Comparison of ENCODE assay signal across 36 cellular contexts in the genomic region with DNA sequence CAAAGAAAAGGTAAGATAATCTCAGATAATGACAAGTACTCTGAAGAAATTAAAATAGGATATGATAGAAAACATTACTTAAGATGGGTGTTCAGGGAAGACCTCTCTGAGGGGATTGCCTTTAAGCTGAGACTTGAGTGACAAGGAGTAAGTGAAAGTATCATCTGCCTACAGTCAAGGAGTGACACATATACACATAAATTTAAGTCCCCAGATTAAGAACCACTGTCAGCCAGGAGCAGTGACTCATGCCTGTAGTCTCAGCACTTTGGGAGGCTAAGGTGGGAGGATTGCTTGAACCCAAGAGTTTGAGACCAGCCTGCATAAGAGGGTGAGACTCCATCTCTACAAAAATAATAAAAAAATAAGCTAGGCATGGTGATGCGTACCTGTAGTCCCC. TPM values are rescaled to one million over a fixed set of nuclear protein-coding genes. Genes with fewer than 3 reads are reported as not detected.
DNase-seq lines count a peak whose midpoint lies in the region; ATAC-seq, FAIRE-seq and TF ChIP-seq lines count a peak whose summit lies in the region.
"Had no signal": no experiment of that assay in that cellular context is flagged by ENCODE, and none has a peak within 500 bp of the region (broad histone marks: within the 10 kb centered on the region; RNA-seq: fewer than 3 reads in every experiment).

No MANE protein-coding gene starts in this region.

- no TSS peak for BruUV-seq in K562 (replicated peaks; lab: Mats Ljungman, UMichigan)

- peaks cover 0 to 2% of the 10 kb centered on the region in 2 experiments; a peak in 1 of 5 replicates for H3K4me1 ChIP-seq in K562 (replicated peaks in 1 of 2; ENCODE audit: control insufficient read depth in 2 of 2, insufficient read depth in 2 of 2, low read length in 2 of 2)
- no peaks in the 10 kb centered on the region for H3K4me1 ChIP-seq in mesendoderm (ENCODE audit: control insufficient read depth, low read depth, low read length)
- H3K4me1 ChIP-seq: adrenal gland, body of pancreas, esophagus squamous epithelium, foreskin keratinocyte had no signal

- TF ChIP-seq EP300 in K562 (IDR thresholded peaks at IDR 0.05; ENCODE audit: low read length), result no peak

- H3K4me1 Mint-ChIP-seq in activated T-cell treated with anti-CD3 and anti-CD28 coated beads, Interleukin-2, amount 50 U/mL, for 24 hours (ENCODE audit: low read depth), result peaks cover 14% of the 10 kb centered on the region
- H3K4me1 Mint-ChIP-seq: central memory CD8-positive, alpha-beta T cell; mesothelial cell of epicardium had no signal

- no peaks in the 10 kb centered on the region for H3K9me3 Mint-ChIP-seq in activated T-cell treated with anti-CD3 and anti-CD28 coated beads, Interleukin-2, amount 50 U/mL, for 24 hours
- H3K9me3 Mint-ChIP-seq: central memory CD8-positive, alpha-beta T cell; dendritic cell treated with granulocyte-macrophage colony-stimulating factor and Interleukin-4, amounts not matched to agents 40 ng/mL and 50 ng/mL, for 4 days; mesothelial cell of epicardium had no signal

- no peaks in the 10 kb centered on the region for H3K9me3 ChIP-seq in K562 (replicated peaks; ENCODE audit: control insufficient read depth, insufficient read depth, low read depth, low read length)
- H3K9me3 ChIP-seq: adrenal gland, body of pancreas, esophagus squamous epithelium, heart left ventricle had no signal

- H3K56ac ChIP-seq in mesendoderm (ENCODE audit: low read length), result no peak overlapping the region

- no peak overlapping the region for H3K9ac ChIP-seq in K562 (ENCODE audit: insufficient read depth in 1 of 2, low read depth in 2 of 2, low read length in 2 of 2)
- H3K9ac ChIP-seq in mesendoderm (ENCODE audit: low read length), result no peak overlapping the region
- H3K9ac ChIP-seq: BLaER1 had no signal

- no peak overlapping the region for H2BK5ac ChIP-seq in mesendoderm (ENCODE audit: low read length)

- no peak overlapping the region for H3K23ac ChIP-seq in mesendoderm (ENCODE audit: low read length)

- TF ChIP-seq RAD21 in K562 (CRISPR knock-in tag; conservative IDR thresholded peaks at IDR 0.05 in 1 of 2, IDR thresholded peaks at IDR 0.05 in 1 of 2), result no peak

- no peak overlapping the region for H2AFZ ChIP-seq in K562 (ENCODE audit: low read depth, low read length)

- no peak overlapping the region for H2AK5ac ChIP-seq in mesendoderm (ENCODE audit: low read length)

- no peak for TF ChIP-seq POLR2A in K562 (conservative IDR thresholded peaks at IDR 0.05)

- no peaks in the 10 kb centered on the region for H3K79me1 ChIP-seq in mesendoderm (ENCODE audit: low read length)

- no peaks in the 10 kb centered on the region for H3K36me3 Mint-ChIP-seq in activated T-cell treated with anti-CD3 and anti-CD28 coated beads, Interleukin-2, amount 50 U/mL, for 24 hours (ENCODE audit: low read depth)
- H3K36me3 Mint-ChIP-seq: mesothelial cell of epicardium had no signal

- no peak overlapping the region for H2BK15ac ChIP-seq in mesendoderm (replicated peaks; ENCODE audit: low read depth)

- H2BK120ac ChIP-seq in mesendoderm (ENCODE audit: low read depth, low read length), result no peak overlapping the region

- H3K27me3 Mint-ChIP-seq in activated T-cell treated with anti-CD3 and anti-CD28 coated beads, Interleukin-2, amount 50 U/mL, for 24 hours, result no peaks in the 10 kb centered on the region
- H3K27me3 Mint-ChIP-seq: central memory CD8-positive, alpha-beta T cell; dendritic cell treated with granulocyte-macrophage colony-stimulating factor and Interleukin-4, amounts not matched to agents 40 ng/mL and 50 ng/mL, for 4 days had no signal

- no peak overlapping the region for H4K8ac ChIP-seq in mesendoderm (ENCODE audit: low read depth, low read length)

- FAIRE-seq in GM18507 (lab: Jason Lieb, UNC) (peak; percentile 26), K562 (lab: Jason Lieb, UNC) (no peak)
- FAIRE-seq: GM12891, HepG2, keratinocyte, RCC 7860 had no signal

- TF ChIP-seq CTCF in K562 (IDR thresholded peaks at IDR 0.05 in 2 of 3, conservative IDR thresholded peaks at IDR 0.05 in 1 of 3; ENCODE audit: insufficient read depth in 2 of 3, low read depth in 1 of 3, low read length in 3 of 3), result no peak

- no peaks in the 10 kb centered on the region for H3K79me2 ChIP-seq in K562 (ENCODE audit: control insufficient read depth, insufficient read depth, low read length)
- no peaks in the 10 kb centered on the region for H3K79me2 ChIP-seq in mesendoderm (ENCODE audit: control insufficient read depth, insufficient read depth, low read length)

- WGBS in K562 (ENCODE audit: insufficient coverage, low coverage, missing lambda C conversion rate), result 54% methylated on average over 1 of the region's 1 CpG
- WGBS in mesendoderm (ENCODE audit: extremely low coverage, insufficient coverage, low lambda C conversion rate), result no CpG with 5 or more reads among the region's 1 CpG

- no peak overlapping the region for H3K4me3 Mint-ChIP-seq in activated T-cell treated with anti-CD3 and anti-CD28 coated beads, Interleukin-2, amount 50 U/mL, for 24 hours
- H3K4me3 Mint-ChIP-seq: central memory CD8-positive, alpha-beta T cell; dendritic cell treated with granulocyte-macrophage colony-stimulating factor and Interleukin-4, amounts not matched to agents 40 ng/mL and 50 ng/mL, for 4 days; mesothelial cell of epicardium had no signal

- H3K27ac ChIP-seq in K562 (ENCODE audit: extremely low read depth, low read depth, low read length) (no peak overlapping the region), mesendoderm (ENCODE audit: low read depth, low read length) (no peak overlapping the region)
- H3K27ac ChIP-seq: adrenal gland, BLaER1, body of pancreas, esophagus squamous epithelium, foreskin keratinocyte, heart left ventricle had no signal

- peak overlapping the region; percentile 26 for H3K27ac Mint-ChIP-seq in activated T-cell treated with anti-CD3 and anti-CD28 coated beads, Interleukin-2, amount 50 U/mL, for 24 hours
- H3K27ac Mint-ChIP-seq: dendritic cell treated with granulocyte-macrophage colony-stimulating factor and Interleukin-4, amounts not matched to agents 40 ng/mL and 50 ng/mL, for 4 days; mesothelial cell of epicardium had no signal

- H3K18ac ChIP-seq in mesendoderm (ENCODE audit: low read length), result no peak overlapping the region

- POLR2A ChIA-PET in K562 (lab: Yijun Ruan, JAX), result interaction anchor here (0.7 kb wide), 2 partner anchors 169 to 239 kb away, joined by 3 read pairs; no protein-coding TSS in a partner anchor

- no peaks in the 10 kb centered on the region for H3K27me3 ChIP-seq in K562 (ENCODE audit: control insufficient read depth in 2 of 2, insufficient read depth in 2 of 2, low read length in 2 of 2)
- H3K27me3 ChIP-seq in mesendoderm (ENCODE audit: insufficient read depth, low read length, poor library complexity), result no peaks in the 10 kb centered on the region
- H3K27me3 ChIP-seq: adrenal gland, BLaER1, body of pancreas, esophagus squamous epithelium, foreskin keratinocyte, heart left ventricle had no signal

- intact Hi-C loops in K562 (cut with micrococcal nuclease), result no loop called here

- H4K5ac ChIP-seq in mesendoderm (ENCODE audit: low read length), result no peak overlapping the region

- H3K4me2 ChIP-seq in K562 (ENCODE audit: insufficient read depth, low read length) (no peak overlapping the region), mesendoderm (ENCODE audit: low read length) (no peak overlapping the region)
- H3K4me2 ChIP-seq: BLaER1 had no signal

- ATAC-seq in HG03432 (IDR thresholded peaks at IDR 0.05; ENCODE audit: unreplicated experiment), result peak; percentile 57
- ATAC-seq in K562, result peak; percentile 80
- no peak for ATAC-seq in HG03457 (IDR thresholded peaks at IDR 0.05; ENCODE audit: unreplicated experiment)
- ATAC-seq: body of pancreas, foreskin keratinocyte, heart left ventricle, HepG2, right cardiac atrium had no signal

- in situ Hi-C loops in K562 (cut with MboI), result no loop called here

- no peaks in the 10 kb centered on the region for H3K9me1 ChIP-seq in K562 (ENCODE audit: control insufficient read depth, insufficient read depth, low read length)

- H3K4ac ChIP-seq in mesendoderm (ENCODE audit: low read depth, low read length), result no peak overlapping the region

- CTCF ChIA-PET in K562 (lab: Yijun Ruan, JAX; ENCODE audit: low intra/inter-chr PET ratio), result no interaction called here

- DNase-seq in activated T-cell treated with anti-CD3 and anti-CD28 coated beads, Interleukin-2, amount 50 U/mL, for 24 hours, result no peak
- DNase-seq in activated T-cell treated with anti-CD3 and anti-CD28 coated beads for 4 hours, result no peak
- no peak for DNase-seq in GM18507 (ENCODE audit: extremely low spot score, insufficient read length, low read depth)
- peak in 1 of 4 experiments; percentile 33 for DNase-seq in K562 (ENCODE audit: extremely low read depth in 1 of 4, low spot score in 3 of 4)
- no peak for DNase-seq in HK-2 (ENCODE audit: unreplicated experiment)
- DNase-seq in mesendoderm, result no peak
- DNase-seq: activated CD4-positive, alpha-beta T cell treated with anti-CD3 and anti-CD28 coated beads, Interleukin-2, amount 50 U/mL, for 1 hour; activated gamma-delta T cell; adrenal gland; body of pancreas; esophagus squamous epithelium; foreskin keratinocyte; H7; heart left ventricle; Karpas-422; NCI-H1048; NCI-H2107; NCI-H345; NCI-H69; posterior cingulate gyrus; right cardiac atrium; SIG-M5; stimulated activated CD4-positive, alpha-beta T cell treated with anti-CD3 and anti-CD28 coated beads, Interleukin-12 subunit alpha, Interleukin-12 subunit beta, amount 100 ng/mL, for 4 hours; stimulated activated naive CD4-positive, alpha-beta T cell had no signal

- no peaks in the 10 kb centered on the region for H3K36me3 ChIP-seq in K562 (ENCODE audit: control insufficient read depth, insufficient read depth, low read length)
- no peaks in the 10 kb centered on the region for H3K36me3 ChIP-seq in mesendoderm (ENCODE audit: control insufficient read depth, insufficient read depth, low read length)
- H3K36me3 ChIP-seq: adrenal gland, BLaER1, esophagus squamous epithelium, heart left ventricle had no signal

- no peaks in the 10 kb centered on the region for H4K20me1 ChIP-seq in K562 (replicated peaks; ENCODE audit: control insufficient read depth, insufficient read depth, low read length)
- H4K20me1 ChIP-seq: BLaER1 had no signal

- H3K4me3 ChIP-seq in K562 (no peak overlapping the region), mesendoderm (ENCODE audit: low read length) (no peak overlapping the region)
- H3K4me3 ChIP-seq: adrenal gland, BLaER1, body of pancreas, esophagus squamous epithelium, heart left ventricle had no signal

RNA-seq across cellular contexts. Expression of a gene that starts 19.7 kb away (rescaled TPM):
- total RNA-seq in K562 (2011; cell fraction: chromatin; rRNA removed; ENCODE audit: low replicate concordance), result 294 and 721 TPM in 2 replicates
- 87.1 and 125 TPM in 2 replicates for total RNA-seq in K562 (2011; cell fraction: nucleolus; rRNA removed)
- total RNA-seq in K562 (2011; cell fraction: nucleoplasm; rRNA removed), result 258 and 400 TPM in 2 replicates
- total RNA-seq in K562 (2014; rRNA removed) (68.1 and 75.8 TPM in 2 replicates), K562 (2014; rRNA removed; fragmentation: Illumina TruSeq; extraction: Trizol) (63.0 and 72.8 TPM in 2 replicates), K562 (2015; rRNA removed; fragmentation: Illumina TruSeq; extraction: Trizol) (73.7 and 78.7 TPM in 2 replicates), K562 (2021) (98.7 and 110 TPM in 2 replicates)
- polyA plus RNA-seq in K562 (2011; rRNA removed) (138 and 144 TPM in 2 replicates), K562 (2014; fragmentation: Illumina TruSeq; extraction: Trizol) (93.0 and 101 TPM in 2 replicates), K562 (2014; fragmentation: Nextera tagmentation; extraction: Ambion mirVana) (10 to 100 TPM; 38.9 to 39.0 TPM), K562 (2014; rRNA removed) (93.6 and 96.7 TPM in 2 replicates)
- polyA plus RNA-seq in K562 (2011; cell fraction: cytosol; rRNA removed), result 62.7 and 95.2 TPM in 2 replicates
- polyA plus RNA-seq in K562 (2011; cell fraction: nucleus; rRNA removed), result 202 and 212 TPM in 2 replicates
- polyA plus RNA-seq in K562 (2012), result 68.5 and 82.4 TPM in 2 replicates
- polyA minus RNA-seq in K562 (2011; rRNA and poly(A)+ RNA removed), result 219 and 272 TPM in 2 replicates
- polyA minus RNA-seq in K562 (2011; cell fraction: cytosol; rRNA and poly(A)+ RNA removed), result 70.9 and 81.8 TPM in 2 replicates
- polyA minus RNA-seq in K562 (2011; cell fraction: nucleus; rRNA and poly(A)+ RNA removed), result 78.9 and 124 TPM in 2 replicates
- polyA plus RNA-seq in mesendoderm (2013, experiment 1 of 2), result 38.3 TPM
- 37.3 TPM for polyA plus RNA-seq in mesendoderm (2013, experiment 2 of 2)

RNA-seq across cellular contexts. Expression of a gene that starts 22.0 kb away (rescaled TPM):
- total RNA-seq in K562 (2011; cell fraction: chromatin; rRNA removed; ENCODE audit: low replicate concordance), result 0.53 TPM in 1 of 2 replicates, not detected in the other
- 0.17 and 0.39 TPM in 2 replicates for total RNA-seq in K562 (2011; cell fraction: nucleolus; rRNA removed)
- 0.23 TPM in 1 of 2 replicates, not detected in the other for total RNA-seq in K562 (2011; cell fraction: nucleoplasm; rRNA removed)
- total RNA-seq in K562 (2014; rRNA removed) (0.05 TPM in 1 of 2 replicates, not detected in the other), K562 (2014; rRNA removed; fragmentation: Illumina TruSeq; extraction: Trizol) (not detected in 2 replicates), K562 (2015; rRNA removed; fragmentation: Illumina TruSeq; extraction: Trizol) (not detected in 2 replicates), K562 (2021) (not detected in 2 replicates)
- polyA plus RNA-seq in K562 (2011; rRNA removed) (0.13 TPM in 1 of 2 replicates, not detected in the other), K562 (2014; fragmentation: Illumina TruSeq; extraction: Trizol) (not detected in 2 replicates), K562 (2014; fragmentation: Nextera tagmentation; extraction: Ambion mirVana) (not detected), K562 (2014; rRNA removed) (not detected in 2 replicates)
- polyA plus RNA-seq in K562 (2011; cell fraction: cytosol; rRNA removed), result 0.03 TPM in 1 of 2 replicates, not detected in the other
- polyA plus RNA-seq in K562 (2011; cell fraction: nucleus; rRNA removed), result 0.17 and 0.20 TPM in 2 replicates
- 0.03 TPM in 1 of 2 replicates, not detected in the other for polyA plus RNA-seq in K562 (2012)
- not detected in 2 replicates for polyA minus RNA-seq in K562 (2011; rRNA and poly(A)+ RNA removed)
- not detected in 2 replicates for polyA minus RNA-seq in K562 (2011; cell fraction: cytosol; rRNA and poly(A)+ RNA removed)
- 0.11 and 0.13 TPM in 2 replicates for polyA minus RNA-seq in K562 (2011; cell fraction: nucleus; rRNA and poly(A)+ RNA removed)
- polyA plus RNA-seq in mesendoderm (2013, experiment 1 of 2), result not detected
- polyA plus RNA-seq in mesendoderm (2013, experiment 2 of 2), result not detected
- total RNA-seq: adrenal gland; body of pancreas; H7; HepG2; liver; T-helper 2 cell treated with Interferon-gamma antibody and Interleukin-4, amounts not matched to agents 100 ng/mL and 5 ng/mL, for 36 hours had no signal
- polyA plus RNA-seq: HepG2, liver had no signal

RNA-seq across cellular contexts. Expression of a gene that starts 35.6 kb away (rescaled TPM):
- total RNA-seq in K562 (2011; cell fraction: chromatin; rRNA removed; ENCODE audit: low replicate concordance), result 1.1 and 4.5 TPM in 2 replicates
- total RNA-seq in K562 (2011; cell fraction: nucleolus; rRNA removed), result 1.7 and 2.3 TPM in 2 replicates
- 2.2 and 3.7 TPM in 2 replicates for total RNA-seq in K562 (2011; cell fraction: nucleoplasm; rRNA removed)
- total RNA-seq in K562 (2014; rRNA removed) (0.36 and 1.4 TPM in 2 replicates), K562 (2014; rRNA removed; fragmentation: Illumina TruSeq; extraction: Trizol) (0.47 and 0.77 TPM in 2 replicates), K562 (2015; rRNA removed; fragmentation: Illumina TruSeq; extraction: Trizol) (0.65 and 0.75 TPM in 2 replicates), K562 (2021) (0.65 and 0.98 TPM in 2 replicates)
- polyA plus RNA-seq in K562 (2011; rRNA removed) (0.45 and 0.60 TPM in 2 replicates), K562 (2014; fragmentation: Illumina TruSeq; extraction: Trizol) (0.79 and 1.1 TPM in 2 replicates), K562 (2014; fragmentation: Nextera tagmentation; extraction: Ambion mirVana) (under 1 TPM; 0.11 to 0.29 TPM), K562 (2014; rRNA removed) (0.62 and 0.78 TPM in 2 replicates)
- polyA plus RNA-seq in K562 (2011; cell fraction: cytosol; rRNA removed), result 0.19 and 0.27 TPM in 2 replicates
- 0.25 and 0.78 TPM in 2 replicates for polyA plus RNA-seq in K562 (2011; cell fraction: nucleus; rRNA removed)
- 0.47 and 0.69 TPM in 2 replicates for polyA plus RNA-seq in K562 (2012)
- polyA minus RNA-seq in K562 (2011; rRNA and poly(A)+ RNA removed), result 0.18 and 0.28 TPM in 2 replicates
- polyA minus RNA-seq in K562 (2011; cell fraction: cytosol; rRNA and poly(A)+ RNA removed), result 0.38 TPM in 1 of 2 replicates, not detected in the other
- 0.11 and 0.67 TPM in 2 replicates for polyA minus RNA-seq in K562 (2011; cell fraction: nucleus; rRNA and poly(A)+ RNA removed)
- 6.7 TPM for polyA plus RNA-seq in mesendoderm (2013, experiment 1 of 2)
- 7.2 TPM for polyA plus RNA-seq in mesendoderm (2013, experiment 2 of 2)
